ENCODE assay signal across 19 cellular contexts in the genomic region with DNA sequence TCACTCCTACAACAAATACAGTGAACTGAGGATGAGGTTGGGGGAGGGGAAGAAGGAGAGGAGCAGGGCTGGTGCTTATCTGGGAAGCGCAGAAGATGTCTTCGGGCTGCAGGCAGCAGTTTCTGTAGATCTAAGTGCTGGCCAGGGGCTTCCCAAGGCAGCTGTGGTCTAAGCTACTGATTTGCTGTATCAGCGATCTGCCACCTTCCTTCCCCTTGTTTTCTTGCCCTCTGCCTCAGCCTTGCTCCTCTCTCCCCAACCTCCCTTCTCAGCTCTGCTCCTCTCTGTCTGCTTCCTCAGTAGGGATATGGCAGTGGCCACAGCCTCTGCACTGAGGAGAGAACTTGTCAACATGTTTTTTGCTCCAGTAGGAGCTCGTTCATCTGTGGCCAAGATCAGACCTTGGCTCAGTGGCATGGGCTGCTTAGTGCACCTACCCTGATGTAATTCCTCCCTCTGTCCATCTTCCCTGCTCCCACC. TPM values are rescaled to one million over a fixed set of nuclear protein-coding genes. Genes with fewer than 3 reads are reported as not detected.
DNase-seq lines count a peak whose midpoint lies in the region; ATAC-seq and TF ChIP-seq lines count a peak whose summit lies in the region.
"Had no signal": no experiment of that assay in that cellular context is flagged by ENCODE, and none has a peak within 500 bp of the region (broad histone marks: within the 10 kb centered on the region; RNA-seq: fewer than 3 reads in every experiment).

No MANE protein-coding gene starts in this region.

- no peaks in the 10 kb centered on the region for H3K9me3 Mint-ChIP-seq in CD4-positive, alpha-beta T cell
- peaks cover 4% of the 10 kb centered on the region for H3K9me3 Mint-ChIP-seq in mesothelial cell of epicardium
- H3K9me3 Mint-ChIP-seq in activated naive CD4-positive, alpha-beta T cell treated with anti-CD3 and anti-CD28 coated beads, Interleukin-2, amount 10 ng/mL, durations not matched to agents 7 days and 5 days: no peaks in the 10 kb centered on the region
- H3K9me3 Mint-ChIP-seq: activated CD4-positive, alpha-beta T cell treated with anti-CD3 and anti-CD28 coated beads, Interleukin-2, amount 10 ng/mL, durations not matched to agents 24 days and 14 days had no signal

- in situ Hi-C loops in KBM-7 (cut with MboI; ENCODE audit: low pct_unique_long_range_greater_than_20kb, low sequenced_read_pairs): no loop called here

- DNase-seq in CD4-positive, alpha-beta T cell: no peak
- DNase-seq in KBM-7 (peak; percentile 49), erythroblast (lab: John Stamatoyannopoulos, UW) (peak; percentile 91 to 96), mesothelial cell of epicardium (ENCODE audit: low spot score in 2 of 2, unreplicated experiment in 2 of 2) (no peak), BE2C (no peak), HPDE6-E6E7 (ENCODE audit: extremely low spot score) (no peak)
- DNase-seq in activated naive CD4-positive, alpha-beta T cell treated with anti-CD3 and anti-CD28 coated beads, Interleukin-2, amount 10 ng/mL, durations not matched to agents 7 days and 5 days: no peak
- DNase-seq in activated CD4-positive, alpha-beta T cell treated with anti-CD3 and anti-CD28 coated beads, Interleukin-2, amount 50 U/mL, for 1 hour: no peak
- DNase-seq: activated CD4-positive, alpha-beta T cell treated with anti-CD3 and anti-CD28 coated beads, Interleukin-2, amount 10 ng/mL, durations not matched to agents 24 days and 14 days; DMS 273 treated with DMSO at 0.1 percent for 48 hours; NCI-H1694 treated with DMSO at 0.1 percent for 48 hours; pancreas; stimulated activated CD4-positive, alpha-beta T cell treated with anti-CD3 and anti-CD28 coated beads, Interleukin-15, amount 100 ng/mL, for 24 hours; T-helper 2 cell had no signal

- no peaks in the 10 kb centered on the region for H3K27me3 ChIP-seq in CD4-positive, alpha-beta T cell (ENCODE audit: control insufficient read depth, insufficient read depth, low read length)
- H3K27me3 ChIP-seq in BE2C: no peaks in the 10 kb centered on the region
- H3K27me3 ChIP-seq: pancreas, suprapubic skin had no signal

- H3K27ac ChIP-seq in CD4-positive, alpha-beta T cell (ENCODE audit: low read depth, low read length): no peak overlapping the region
- H3K27ac ChIP-seq: pancreas, RWPE1, suprapubic skin had no signal

- H3K36me3 Mint-ChIP-seq in CD4-positive, alpha-beta T cell (ENCODE audit: low read depth): no peaks in the 10 kb centered on the region
- peaks cover 3% of the 10 kb centered on the region for H3K36me3 Mint-ChIP-seq in mesothelial cell of epicardium
- H3K36me3 Mint-ChIP-seq in activated naive CD4-positive, alpha-beta T cell treated with anti-CD3 and anti-CD28 coated beads, Interleukin-2, amount 10 ng/mL, durations not matched to agents 7 days and 5 days: no peaks in the 10 kb centered on the region

- no peak overlapping the region for H3K4me3 ChIP-seq in BE2C (ENCODE audit: low read depth, low read length)
- H3K4me3 ChIP-seq: HAP-1, pancreas, suprapubic skin had no signal

- POLR2A ChIA-PET in CD4-positive, alpha-beta T cell (lab: Charles Lee): interaction anchor here (0.9 to 1.4 kb wide), 2 partner anchors 21 to 25 kb away, joined by 3 read pairs; no protein-coding TSS in a partner anchor

- H3K4me3 Mint-ChIP-seq in CD4-positive, alpha-beta T cell: peak overlapping the region; percentile 0
- peak overlapping the region; percentile 2 for H3K4me3 Mint-ChIP-seq in mesothelial cell of epicardium
- no peak overlapping the region for H3K4me3 Mint-ChIP-seq in activated naive CD4-positive, alpha-beta T cell treated with anti-CD3 and anti-CD28 coated beads, Interleukin-2, amount 10 ng/mL, durations not matched to agents 7 days and 5 days
- H3K4me3 Mint-ChIP-seq: activated CD4-positive, alpha-beta T cell treated with anti-CD3 and anti-CD28 coated beads, Interleukin-2, amount 10 ng/mL, durations not matched to agents 24 days and 14 days; memory B cell had no signal

- H3K4me1 Mint-ChIP-seq in CD4-positive, alpha-beta T cell (ENCODE audit: low read depth): peaks cover 30% of the 10 kb centered on the region
- peaks cover 26% of the 10 kb centered on the region for H3K4me1 Mint-ChIP-seq in mesothelial cell of epicardium
- peaks cover 8% of the 10 kb centered on the region for H3K4me1 Mint-ChIP-seq in activated naive CD4-positive, alpha-beta T cell treated with anti-CD3 and anti-CD28 coated beads, Interleukin-2, amount 10 ng/mL, durations not matched to agents 7 days and 5 days
- H3K4me1 Mint-ChIP-seq: memory B cell had no signal

- H3K36me3 ChIP-seq in BE2C: no peaks in the 10 kb centered on the region
- H3K36me3 ChIP-seq: HAP-1, pancreas, suprapubic skin had no signal

- H3K9me3 ChIP-seq in CD4-positive, alpha-beta T cell (ENCODE audit: control insufficient read depth, low read length): no peaks in the 10 kb centered on the region
- no peaks in the 10 kb centered on the region for H3K9me3 ChIP-seq in BE2C
- H3K9me3 ChIP-seq: HAP-1, pancreas, suprapubic skin had no signal

- H3K27me3 Mint-ChIP-seq in CD4-positive, alpha-beta T cell: no peaks in the 10 kb centered on the region
- no peaks in the 10 kb centered on the region for H3K27me3 Mint-ChIP-seq in mesothelial cell of epicardium (ENCODE audit: low read depth)
- H3K27me3 Mint-ChIP-seq in activated naive CD4-positive, alpha-beta T cell treated with anti-CD3 and anti-CD28 coated beads, Interleukin-2, amount 10 ng/mL, durations not matched to agents 7 days and 5 days: peaks cover 9% of the 10 kb centered on the region

- TF ChIP-seq POLR2A in erythroblast (IDR thresholded peaks at IDR 0.05; ENCODE audit: low read length): no peak

- H3K4me1 ChIP-seq in BE2C: no peaks in the 10 kb centered on the region
- H3K4me1 ChIP-seq: HAP-1, pancreas, suprapubic skin had no signal

- no peak for TF ChIP-seq CTCF in CD4-positive, alpha-beta T cell (IDR thresholded peaks at IDR 0.05)
- TF ChIP-seq CTCF in mesothelial cell of epicardium (IDR thresholded peaks at IDR 0.05; ENCODE audit: unreplicated experiment) (no peak), BE2C (IDR thresholded peaks at IDR 0.05; ENCODE audit: low read depth, low read length) (no peak)

- no peak for ATAC-seq in CD4-positive, alpha-beta T cell (ENCODE audit: poor library complexity)
- ATAC-seq: esophagus mucosa had no signal

- intact Hi-C loops in CD4-positive, alpha-beta T cell (cut with DNase I, micrococcal nuclease): no loop called here

- CTCF ChIA-PET in CD4-positive, alpha-beta T cell (lab: Charles Lee): interaction anchor here (0.6 kb wide), 1 partner anchor 70 kb away, joined by 3 read pairs; no protein-coding TSS in a partner anchor
- CTCF ChIA-PET in activated naive CD4-positive, alpha-beta T cell treated with anti-CD3 and anti-CD28 coated beads, Interleukin-2, amount 10 ng/mL, durations not matched to agents 7 days and 5 days (lab: Charles Lee): no interaction called here

- no peak overlapping the region for H3K27ac Mint-ChIP-seq in CD4-positive, alpha-beta T cell
- H3K27ac Mint-ChIP-seq in mesothelial cell of epicardium: peak overlapping the region; percentile 84
- no peak overlapping the region for H3K27ac Mint-ChIP-seq in activated naive CD4-positive, alpha-beta T cell treated with anti-CD3 and anti-CD28 coated beads, Interleukin-2, amount 10 ng/mL, durations not matched to agents 7 days and 5 days
- H3K27ac Mint-ChIP-seq: activated CD4-positive, alpha-beta T cell treated with anti-CD3 and anti-CD28 coated beads, Interleukin-2, amount 10 ng/mL, durations not matched to agents 24 days and 14 days; memory B cell had no signal

RNA-seq across cellular contexts. Expression of gene IL6ST, which starts 42.8 kb away (rescaled TPM):
- 100 to 1,000 TPM; 377 to 404 TPM for total RNA-seq in CD4-positive, alpha-beta T cell
- 373 to 381 TPM (median 374 TPM) in 3 replicates for total RNA-seq in mesothelial cell of epicardium
- polyA plus RNA-seq in BE2C (2012; ENCODE audit: insufficient read depth, insufficient read length, low read depth): 24.4 TPM

Comparison
In these comparisons a context has a peak if more than half of its experiments do, and no peak if none do; other contexts are left out.
1. DNase-seq: peak in KBM-7 (single experiment) and erythroblast (2 of 2); none in CD4-positive, alpha-beta T cell (0 of 10), mesothelial cell of epicardium (0 of 2), BE2C (single experiment), activated naive CD4-positive, alpha-beta T cell treated with anti-CD3 and anti-CD28 coated beads, Interleukin-2, amount 10 ng/mL, durations not matched to agents 7 days and 5 days (single experiment), HPDE6-E6E7 (single experiment) and activated CD4-positive, alpha-beta T cell treated with anti-CD3 and anti-CD28 coated beads, Interleukin-2, amount 50 U/mL, for 1 hour (single experiment).